In the genomic region with DNA sequence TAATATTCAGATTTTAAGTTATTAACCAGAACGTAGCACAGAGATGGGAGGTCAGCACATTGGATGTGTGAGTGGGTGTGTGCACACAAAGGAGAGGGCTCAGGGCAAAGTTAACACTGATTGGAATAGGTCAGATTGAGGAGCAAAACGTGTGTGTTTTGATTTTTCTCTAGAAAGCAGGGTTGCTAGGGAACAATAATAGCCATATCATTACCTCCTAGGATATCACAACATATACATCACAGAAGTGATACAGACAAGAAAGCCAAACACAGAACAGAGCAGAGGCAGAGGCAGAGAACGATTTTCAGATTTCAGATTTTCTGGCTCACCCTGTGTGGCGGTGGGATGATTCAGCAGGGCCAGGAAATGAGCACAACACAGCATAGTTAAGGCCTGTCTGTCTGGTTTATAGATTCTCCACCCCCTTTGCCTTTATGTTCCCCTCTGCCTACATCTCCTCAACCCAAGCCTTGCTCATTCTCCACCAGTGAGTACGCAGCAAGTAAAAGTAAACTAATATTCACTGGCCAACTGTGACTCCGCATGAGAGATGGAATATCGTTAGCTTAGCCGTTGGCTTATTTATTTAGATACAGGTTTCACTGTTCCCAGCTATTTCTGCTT, we compare ENCODE assay signal across 9 cellular contexts.
DNase-seq lines count a peak whose midpoint lies in the region; ATAC-seq and TF ChIP-seq lines count a peak whose summit lies in the region.
"Had no signal": no experiment of that assay in that cellular context is flagged by ENCODE, and none has a peak within 500 bp of the region (broad histone marks: within the 10 kb centered on the region; RNA-seq: fewer than 3 reads in every experiment).

No MANE protein-coding gene starts in this region.

- H3K4me1 ChIP-seq in endodermal cell (ENCODE audit: control insufficient read depth, insufficient read depth, low read length): peaks cover 12% of the 10 kb centered on the region
- H3K4me1 ChIP-seq in sigmoid colon: peaks cover 0 to 6% (median 0%) of the 10 kb centered on the region in 4 donors

- no peak overlapping the region for H3K27ac Mint-ChIP-seq in endodermal cell
- H3K27ac Mint-ChIP-seq: activated naive CD4-positive, alpha-beta T cell treated with anti-CD3 and anti-CD28 coated beads, Interleukin-2, amount 50 U/mL, for 24 hours had no signal

- DNase-seq in NCI-H1092 treated with DMSO at 0.1 percent for 48 hours (lab: John Stamatoyannopoulos, UW) (peak; percentile 61), NCI-H1092 (lab: John Stamatoyannopoulos, UW) (no peak), NCI-H2227 (lab: John Stamatoyannopoulos, UW; ENCODE audit: unreplicated experiment) (peak; percentile 52), endodermal cell (no peak), sigmoid colon (no peak)

- H3K9me3 Mint-ChIP-seq in endodermal cell: no peaks in the 10 kb centered on the region
- H3K9me3 Mint-ChIP-seq: activated naive CD4-positive, alpha-beta T cell treated with anti-CD3 and anti-CD28 coated beads, Interleukin-2, amount 50 U/mL, for 24 hours had no signal

- no peak overlapping the region for H3K4me3 ChIP-seq in endodermal cell (ENCODE audit: low read length)
- no peak overlapping the region for H3K4me3 ChIP-seq in sigmoid colon

- H3K9me3 ChIP-seq in endodermal cell (ENCODE audit: control insufficient read depth, low read length): no peaks in the 10 kb centered on the region
- no peaks in the 10 kb centered on the region for H3K9me3 ChIP-seq in sigmoid colon

- H3K27me3 Mint-ChIP-seq in endodermal cell (ENCODE audit: insufficient read depth): no peaks in the 10 kb centered on the region
- H3K27me3 Mint-ChIP-seq: activated naive CD4-positive, alpha-beta T cell treated with anti-CD3 and anti-CD28 coated beads, Interleukin-2, amount 50 U/mL, for 24 hours had no signal

- intact Hi-C loops in sigmoid colon (cut with DNase I): no loop called here

- H3K27me3 ChIP-seq in endodermal cell (ENCODE audit: control insufficient read depth, insufficient read depth, low read length, poor library complexity, severe bottlenecking): no peaks in the 10 kb centered on the region
- no peaks in the 10 kb centered on the region for H3K27me3 ChIP-seq in sigmoid colon

- ATAC-seq in GM21529 (IDR thresholded peaks at IDR 0.05; ENCODE audit: unreplicated experiment) (no peak), GM21786 (IDR thresholded peaks at IDR 0.05; ENCODE audit: unreplicated experiment) (no peak), HG02885 (IDR thresholded peaks at IDR 0.05; ENCODE audit: poor library complexity, unreplicated experiment) (no peak)

- WGBS in endodermal cell (ENCODE audit: insufficient coverage in 1 of 2, insufficient read length in 1 of 2), 2 experiments: 79 to 80% methylated on average over 7 of the region's 8 CpGs
- WGBS in sigmoid colon, 2 donors: 11 to 57% methylated on average over 8 of the region's 8 CpGs

- H3K36me3 ChIP-seq in endodermal cell (ENCODE audit: control insufficient read depth, insufficient read depth, low read length) (no peaks in the 10 kb centered on the region), sigmoid colon (no peaks in the 10 kb centered on the region)

- H3K27ac ChIP-seq in endodermal cell (ENCODE audit: low read depth, low read length) (peak overlapping the region; percentile 48), sigmoid colon (peak overlapping the region in 3 of 4 donors; percentile 23 to 57 (median 55))

- H3K4me3 Mint-ChIP-seq in endodermal cell: no peak overlapping the region
- H3K4me3 Mint-ChIP-seq: activated naive CD4-positive, alpha-beta T cell treated with anti-CD3 and anti-CD28 coated beads, Interleukin-2, amount 50 U/mL, for 24 hours had no signal

- TF ChIP-seq EP300 in sigmoid colon (IDR thresholded peaks at IDR 0.05): no peak

- no peak overlapping the region for H3K9ac ChIP-seq in endodermal cell (ENCODE audit: extremely low read depth, low read length, poor library complexity, severe bottlenecking)

- no peaks in the 10 kb centered on the region for H3K36me3 Mint-ChIP-seq in endodermal cell (ENCODE audit: low read depth)
- H3K36me3 Mint-ChIP-seq: activated naive CD4-positive, alpha-beta T cell treated with anti-CD3 and anti-CD28 coated beads, Interleukin-2, amount 50 U/mL, for 24 hours had no signal

- peaks cover 28% of the 10 kb centered on the region for H3K4me1 Mint-ChIP-seq in endodermal cell

- TF ChIP-seq CTCF in endodermal cell (conservative IDR thresholded peaks at IDR 0.05): no peak
- TF ChIP-seq CTCF in sigmoid colon (IDR thresholded peaks at IDR 0.05): no peak

- no peak for TF ChIP-seq POLR2A in sigmoid colon (IDR thresholded peaks at IDR 0.05)

Comparison
In these comparisons a context has a peak if more than half of its experiments do, and no peak if none do; other contexts are left out.
1. DNase-seq: peak in NCI-H1092 treated with DMSO at 0.1 percent for 48 hours (single experiment) and NCI-H2227 (single experiment); none in NCI-H1092 (single experiment), endodermal cell (single experiment) and sigmoid colon (single experiment).